In the genomic region with DNA sequence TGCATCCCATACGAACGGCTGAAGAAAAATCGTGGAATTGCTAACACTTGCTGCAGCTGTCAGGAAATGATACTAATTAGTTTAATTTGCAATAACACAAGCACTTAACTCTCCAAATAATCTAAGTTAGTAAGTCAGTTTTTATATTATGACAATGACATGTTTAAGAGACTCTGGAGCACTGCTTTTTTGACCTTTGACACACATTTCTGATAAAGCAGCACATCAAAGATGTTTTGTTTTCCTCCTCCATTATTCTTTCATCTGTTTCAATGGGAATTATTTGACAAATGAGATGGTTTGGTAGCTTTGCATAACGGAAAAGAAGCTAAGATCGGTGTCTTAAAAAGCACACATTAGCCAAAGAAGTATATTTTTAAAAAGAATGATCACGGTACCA, we compare ENCODE assay signal across 14 cellular contexts.
DNase-seq lines count a peak whose midpoint lies in the region; ATAC-seq and TF ChIP-seq lines count a peak whose summit lies in the region.
"Had no signal": no experiment of that assay in that cellular context is flagged by ENCODE, and none has a peak within 500 bp of the region (broad histone marks: within the 10 kb centered on the region; RNA-seq: fewer than 3 reads in every experiment).

No MANE protein-coding gene starts in this region.

- DNase-seq in SJCRH30 (no peak), hepatocyte (ENCODE audit: low spot score) (no peak), sigmoid colon (no peak), cerebellar nuclear complex (lab: John Stamatoyannopoulos, UW) (no peak), T-helper 17 cell (no peak)
- DNase-seq: activated B cell treated with CpG ODN at 0.5 μM for 24 hours; caudate nucleus; COR-L47; mucosa of descending colon; NCI-H2081 treated with DMSO at 0.1 percent for 48 hours; stimulated activated naive CD8-positive, alpha-beta T cell treated with anti-CD3 and anti-CD28 coated beads, Interleukin-15, Interleukin-2, amounts not matched to agents 100 U/mL and 50 U/mL, for 24 hours had no signal

- peak overlapping the region; percentile 34 for H2AFZ ChIP-seq in hepatocyte

- H3K4me1 ChIP-seq in HEK293 (ENCODE audit: control insufficient read depth, insufficient read depth, low read length), result no peaks in the 10 kb centered on the region; the same call in 1 of the 2 replicates
- H3K4me1 ChIP-seq in SJCRH30, result peaks cover 5% of the 10 kb centered on the region; the same call in 1 of the 2 replicates
- H3K4me1 ChIP-seq in hepatocyte (ENCODE audit: insufficient read depth), result peaks cover 5% of the 10 kb centered on the region
- H3K4me1 ChIP-seq in sigmoid colon, result peaks cover 0 to 12% (median 7%) of the 10 kb centered on the region in 4 donors

- no peak for TF ChIP-seq POLR2A in sigmoid colon (IDR thresholded peaks at IDR 0.05)

- H3K36me3 ChIP-seq in HEK293 (ENCODE audit: control insufficient read depth in 2 of 2, insufficient read depth in 1 of 2, low read length in 2 of 2) (no peaks in the 10 kb centered on the region), SJCRH30 (no peaks in the 10 kb centered on the region), hepatocyte (replicated peaks; ENCODE audit: insufficient read depth, low read depth) (no peaks in the 10 kb centered on the region), sigmoid colon (no peaks in the 10 kb centered on the region)

- H3K4me1 Mint-ChIP-seq in T-helper 17 cell, result no peaks in the 10 kb centered on the region
- H3K4me1 Mint-ChIP-seq: activated B cell treated with CpG ODN at 0.5 μM for 24 hours had no signal

- peaks cover 3% of the 10 kb centered on the region for H3K36me3 Mint-ChIP-seq in T-helper 17 cell (ENCODE audit: low read depth)

- H3K4me3 Mint-ChIP-seq in T-helper 17 cell, result no peak overlapping the region
- H3K4me3 Mint-ChIP-seq: activated B cell treated with CpG ODN at 0.5 μM for 24 hours had no signal

- TF ChIP-seq CTCF in HEK293 (tag by site-specific recombination; IDR thresholded peaks at IDR 0.05), result no peak
- no peak for TF ChIP-seq CTCF in hepatocyte (IDR thresholded peaks at IDR 0.05; ENCODE audit: poor library complexity)
- no peak for TF ChIP-seq CTCF in sigmoid colon (IDR thresholded peaks at IDR 0.05)

- H3K4me3 ChIP-seq in HEK293 (ENCODE audit: low read depth, low read length), result no peak overlapping the region
- H3K4me3 ChIP-seq in SJCRH30, result peak overlapping the region; percentile 61
- H3K4me3 ChIP-seq in hepatocyte, result peak overlapping the region; percentile 25
- peak overlapping the region; percentile 20 to 45 (median 40) for H3K4me3 ChIP-seq in sigmoid colon
- H3K4me3 ChIP-seq: mucosa of descending colon had no signal

- H3K79me2 ChIP-seq in hepatocyte, result no peaks in the 10 kb centered on the region

- WGBS in hepatocyte (ENCODE audit: low lambda C conversion rate, missing lambda C conversion rate), result 51% methylated on average over 6 of the region's 6 CpGs
- 60 to 67% methylated on average over 6 of the region's 6 CpGs for WGBS in sigmoid colon, 2 donors

- ATAC-seq in GM21717 (IDR thresholded peaks at IDR 0.05; ENCODE audit: unreplicated experiment) (no peak), T-helper 17 cell (no peak), HG03135 (IDR thresholded peaks at IDR 0.05; ENCODE audit: unreplicated experiment) (no peak)
- ATAC-seq: mucosa of descending colon; stimulated activated naive CD8-positive, alpha-beta T cell treated with anti-CD3 and anti-CD28 coated beads, Interleukin-15, Interleukin-2, amounts not matched to agents 100 U/mL and 50 U/mL, for 24 hours had no signal

- H3K27ac Mint-ChIP-seq in T-helper 17 cell, result no peak overlapping the region
- H3K27ac Mint-ChIP-seq: activated B cell treated with CpG ODN at 0.5 μM for 24 hours had no signal

- CTCF ChIA-PET in HEK293 (lab: Yijun Ruan, JAX), result interaction anchor here (0.6 to 1.9 kb wide), 5 partner anchors 13 to 201 kb away, joined by 3 to 13 read pairs (median 3); no protein-coding TSS in a partner anchor

- H4K20me1 ChIP-seq in hepatocyte (ENCODE audit: insufficient read depth, poor library complexity, severe bottlenecking), result no peaks in the 10 kb centered on the region

- no peaks in the 10 kb centered on the region for H3K27me3 ChIP-seq in SJCRH30
- H3K27me3 ChIP-seq in hepatocyte, result no peaks in the 10 kb centered on the region
- no peaks in the 10 kb centered on the region for H3K27me3 ChIP-seq in sigmoid colon

- intact Hi-C loops in sigmoid colon (cut with DNase I), result no loop called here

- H3K9me3 ChIP-seq in HEK293 (ENCODE audit: control insufficient read depth, insufficient read depth, low read depth, low read length) (no peaks in the 10 kb centered on the region), SJCRH30 (replicated peaks) (no peaks in the 10 kb centered on the region), hepatocyte (ENCODE audit: low read depth) (no peaks in the 10 kb centered on the region), sigmoid colon (no peaks in the 10 kb centered on the region), T-helper 17 cell (ENCODE audit: control insufficient read depth, low read length, poor library complexity, severe bottlenecking) (no peaks in the 10 kb centered on the region)
- H3K9me3 ChIP-seq: mucosa of descending colon had no signal

- H3K27ac ChIP-seq in HEK293 (ENCODE audit: extremely low read depth, low read depth, low read length) (no peak overlapping the region), SJCRH30 (peak overlapping the region; percentile 79), hepatocyte (no peak overlapping the region), sigmoid colon (peak overlapping the region in 3 of 4 donors; percentile 13 to 39 (median 22))

- TF ChIP-seq EP300 in sigmoid colon (IDR thresholded peaks at IDR 0.05), result no peak

- H3K4me2 ChIP-seq in hepatocyte, result peak overlapping the region; percentile 65

- POLR2A ChIA-PET in HEK293 (lab: Yijun Ruan, JAX), result no interaction called here

- H3K27me3 Mint-ChIP-seq in T-helper 17 cell, result peaks cover 58% of the 10 kb centered on the region
- H3K27me3 Mint-ChIP-seq: activated B cell treated with CpG ODN at 0.5 μM for 24 hours had no signal

- H3K9me2 ChIP-seq in hepatocyte (replicated peaks; ENCODE audit: insufficient read depth), result no peaks in the 10 kb centered on the region

TF ChIP-seq in HEK293, 187 proteins besides CTCF, POLR2A, EP300 and RAD21:
- TF ChIP-seq TCF7L2 (IDR thresholded peaks at IDR 0.05; ENCODE audit: borderline replicate concordance, low read depth, low read length) (peak; percentile 95), FEZF1 (tag by site-specific recombination; IDR thresholded peaks at IDR 0.05) (peak; percentile 47; the same call in 1 of the 2 replicates), ZNF24 (tag by site-specific recombination; IDR thresholded peaks at IDR 0.05) (no peak), ZNF23 (tag by site-specific recombination; IDR thresholded peaks at IDR 0.05; ENCODE audit: borderline replicate concordance) (no peak), ZEB2 (tag by site-specific recombination; IDR thresholded peaks at IDR 0.05) (peak; percentile 34; the same call in 1 of the 2 replicates), ZNF549 (tag by site-specific recombination; IDR thresholded peaks at IDR 0.05) (no peak), ZNF311 (tag by site-specific recombination; IDR thresholded peaks at IDR 0.05; ENCODE audit: borderline replicate concordance) (no peak), SCRT1 (tag by site-specific recombination; IDR thresholded peaks at IDR 0.05; ENCODE audit: borderline replicate concordance) (no peak)

Comparison
In these comparisons a context has a peak if more than half of its experiments do, and no peak if none do; other contexts are left out.
1. H3K27ac ChIP-seq: peak in SJCRH30 (single experiment) and sigmoid colon (3 of 4); none in HEK293 (single experiment) and hepatocyte (single experiment).